In genomic region chr6:126570507-126570906, GRCh38 we compare ENCODE assay signal across 33 cellular contexts.
"Had no signal": no experiment of that assay in that cellular context is flagged by ENCODE, and none has a peak within 500 bp of the region (broad histone marks: within the 10 kb centered on the region; RNA-seq: fewer than 3 reads in every experiment).

No MANE protein-coding gene starts in this region.

- H3K4me3 ChIP-seq: adrenal gland, ascending aorta, body of pancreas, breast epithelium, cardiac muscle cell had no signal

- H3K9me3 ChIP-seq: adrenal gland, ascending aorta, body of pancreas, breast epithelium had no signal

- FAIRE-seq: astrocyte, bronchial epithelial cell, colon had no signal

- H3K4me1 ChIP-seq: adrenal gland, ascending aorta, body of pancreas, breast epithelium had no signal

- H3K27me3 ChIP-seq: adrenal gland, ascending aorta, body of pancreas, brain microvascular endothelial cell, breast epithelium, cardiac muscle cell had no signal

- ATAC-seq: activated naive CD4-positive, alpha-beta T cell treated with anti-CD3 and anti-CD28 coated beads, Interleukin-2, amount 50 U/mL, for 72 hours; activated naive CD8-positive, alpha-beta T cell treated with anti-CD3 and anti-CD28 coated beads, Interleukin-2, amount 50 U/mL, for 24 hours; activated T-cell treated with anti-CD3 and anti-CD28 coated beads, Interleukin-2, amount 50 U/mL, for 4 hours; activated T-cell treated with anti-CD3 and anti-CD28 coated beads, Interleukin-2, amount 50 U/mL, for 72 hours; activated T-helper 17 cell treated with anti-CD3 and anti-CD28 coated beads, Interleukin-2, amount 50 U/mL, for 72 hours; body of pancreas had no signal

- H3K27ac ChIP-seq: adrenal gland, ascending aorta, body of pancreas, brain microvascular endothelial cell, breast epithelium, cardiac muscle cell had no signal

- H3K36me3 ChIP-seq: adrenal gland, ascending aorta, brain microvascular endothelial cell, breast epithelium, cardiac muscle cell had no signal

- DNase-seq: activated effector memory CD4-positive, alpha-beta T cell treated with anti-CD3 and anti-CD28 coated beads, Interleukin-2, amount 50 U/mL, for 16 hours; activated effector memory CD4-positive, alpha-beta T cell treated with Interleukin-2 at 50 U/mL for 16 hours; activated gamma-delta T cell; activated gamma-delta T cell treated with Interleukin-2 at 50 U/mL for 16 hours; activated naive CD4-positive, alpha-beta T cell; activated naive CD4-positive, alpha-beta T cell treated with anti-CD3 and anti-CD28 coated beads for 36 hours; activated naive CD4-positive, alpha-beta T cell treated with anti-CD3 and anti-CD28 coated beads, Interleukin-2, amount 10 ng/mL, durations not matched to agents 7 days and 5 days; activated naive CD4-positive, alpha-beta T cell treated with anti-CD3 and anti-CD28 coated beads, Interleukin-2, amount 50 U/mL, for 16 hours; activated naive CD4-positive, alpha-beta T cell treated with Interleukin-2 at 50 U/mL for 16 hours; activated naive CD8-positive, alpha-beta T cell treated with anti-CD3 and anti-CD28 coated beads for 36 hours; activated naive CD8-positive, alpha-beta T cell treated with anti-CD3 and anti-CD28 coated beads, Interleukin-2, amount 10 ng/mL, durations not matched to agents 7 days and 5 days; activated naive CD8-positive, alpha-beta T cell treated with anti-CD3 and anti-CD28 coated beads, Interleukin-2, amount 50 U/mL, for 24 hours; activated T-cell treated with anti-CD3 and anti-CD28 coated beads, Interleukin-2, amount 50 U/mL, for 4 hours; activated T-cell treated with anti-CD3 and anti-CD28 coated beads, Interleukin-2, amount 50 U/mL, for 48 hours; activated T-cell treated with anti-CD3 and anti-CD28 coated beads, Interleukin-2, amount 50 U/mL, for 72 hours; adrenal gland; amniotic stem cell; amygdala; anterior cingulate cortex; aorta; body of pancreas; brain microvascular endothelial cell; caudate nucleus; central memory CD4-positive, alpha-beta T cell; cerebellar nuclear complex had no signal
